Comparison of ENCODE assay signal across 8 cellular contexts in the genomic region with DNA sequence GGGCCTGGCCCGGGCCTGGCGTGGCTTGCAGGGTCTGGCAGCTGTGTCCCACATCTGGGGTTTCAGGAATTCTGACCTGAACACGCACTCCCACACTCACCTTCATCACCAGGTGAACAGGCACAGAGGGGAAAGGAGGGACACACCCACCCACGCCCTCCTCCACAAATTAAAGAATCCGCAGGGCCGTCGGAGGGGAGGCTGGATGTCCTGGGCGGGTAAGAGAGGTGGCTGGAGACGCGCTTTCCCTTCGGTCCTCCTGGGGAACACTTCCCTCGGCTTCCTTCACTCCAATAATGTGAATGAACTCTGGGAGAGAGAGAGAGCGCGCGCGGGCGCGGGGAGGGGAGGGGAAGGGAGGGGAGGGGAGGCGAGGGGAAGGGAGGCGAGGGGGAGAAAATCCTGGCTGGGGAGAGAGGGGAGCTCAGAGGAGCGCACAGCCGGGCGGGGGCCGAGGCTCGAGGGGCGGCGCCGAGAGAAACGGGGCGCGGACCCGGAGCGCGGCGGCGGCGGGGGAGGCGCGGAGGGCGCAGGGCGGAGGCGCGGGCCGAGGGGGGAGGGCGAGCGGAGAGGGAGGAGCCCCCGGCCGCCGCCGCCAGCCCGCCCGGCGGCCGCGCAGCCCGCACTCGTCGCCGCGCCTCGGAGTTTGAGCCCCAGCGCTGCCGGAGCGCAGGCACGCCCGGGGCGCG. TPM values are rescaled to one million over a fixed set of nuclear protein-coding genes. Genes with fewer than 3 reads are reported as not detected.
A peak's percentile ranks its signal among the peaks of the same experiment; 100 is the strongest.
DNase-seq lines count a peak whose midpoint lies in the region; ATAC-seq and TF ChIP-seq lines count a peak whose summit lies in the region.

Gene CACNG4 (plus strand): TSS at position 625 of the 689 bp plus-strand sequence. CDS start 205 bp downstream, outside the sequence.

- 1% methylated on average over 57 of the region's 68 CpGs for WGBS in HUES64

- intact Hi-C loops in breast epithelium (cut with DNase I; ENCODE audit: low total_unique reads): no loop called here

- TF ChIP-seq CTCF in AG04450 (IDR thresholded peaks at IDR 0.05; ENCODE audit: low read depth, low read length): no peak
- TF ChIP-seq CTCF in breast epithelium (IDR thresholded peaks at IDR 0.05): no peak

- H3K9ac ChIP-seq in HUES64 (ENCODE audit: low read depth, low read length) (peak within 1 kb of the TSS; percentile 64), muscle layer of colon (ENCODE audit: low read length) (no peak within 1 kb of the TSS)

- TF ChIP-seq POLR2A in breast epithelium (IDR thresholded peaks at IDR 0.05): no peak

- POLR2A ChIA-PET in AG04450 (lab: Yijun Ruan, JAX): no interaction called here

- DNase-seq in AG04450 (ENCODE audit: low read depth, low spot score) (no peak), breast epithelium (ENCODE audit: low spot score in 2 of 2) (no peak), NOMO-1 treated with DMSO at 0.1 percent for 48 hours (lab: John Stamatoyannopoulos, UW; ENCODE audit: unreplicated experiment) (no peak), glomerular visceral epithelial cell (ENCODE audit: extremely low spot score) (no peak)

- peaks cover 9% of the 10 kb centered on the region; the same call in 1 of the 2 replicates for H3K4me1 ChIP-seq in HUES64 (ENCODE audit: insufficient read depth, low read length)
- no peaks in the 10 kb centered on the region for H3K4me1 ChIP-seq in breast epithelium
- H3K4me1 ChIP-seq in muscle layer of colon (ENCODE audit: insufficient read depth, low read length): peaks cover 4% of the 10 kb centered on the region

- H3K4me3 ChIP-seq in AG04450 (ENCODE audit: low read depth, low read length) (peak within 1 kb of the TSS; percentile 51), HUES64 (ENCODE audit: low read length) (peak within 1 kb of the TSS; percentile 74), breast epithelium (peak within 1 kb of the TSS; percentile 29 to 75 (median 54)), muscle layer of colon (ENCODE audit: low read depth in 1 of 2, low read length in 2 of 2) (peak within 1 kb of the TSS; percentile 32 to 47)

- H3K27me3 ChIP-seq in AG04450 (ENCODE audit: control insufficient read depth, insufficient read depth, low read length) (peaks cover 69% of the 10 kb centered on the region), HUES64 (ENCODE audit: insufficient read depth, low read length) (peaks cover 61% of the 10 kb centered on the region), breast epithelium (peaks cover 3 to 38% of the 10 kb centered on the region in 2 donors), muscle layer of colon (ENCODE audit: control insufficient read depth in 1 of 2, insufficient read depth in 2 of 2, low read length in 2 of 2) (peaks cover 19 to 40% of the 10 kb centered on the region in 2 donors)

- ATAC-seq in HG02852 (IDR thresholded peaks at IDR 0.05; ENCODE audit: unreplicated experiment) (no peak), HG02759 (IDR thresholded peaks at IDR 0.05; ENCODE audit: unreplicated experiment) (no peak)

- H3K9me3 ChIP-seq in AG04450 (ENCODE audit: control insufficient read depth, insufficient read depth, low read length) (no peaks in the 10 kb centered on the region; the same call in 1 of the 2 replicates), HUES64 (ENCODE audit: insufficient read depth, low read depth, low read length) (no peaks in the 10 kb centered on the region), breast epithelium (no peaks in the 10 kb centered on the region), muscle layer of colon (ENCODE audit: low read length) (no peaks in the 10 kb centered on the region)

- CTCF ChIA-PET in AG04450 (lab: Charles Lee): no interaction called here

- H3K27ac ChIP-seq in AG04450 (ENCODE audit: low read depth, low read length): no peak within 1 kb of the TSS
- no peak within 1 kb of the TSS for H3K27ac ChIP-seq in HUES64 (ENCODE audit: low read depth, low read length)
- peak within 1 kb of the TSS; percentile 21 to 32 for H3K27ac ChIP-seq in breast epithelium
- H3K27ac ChIP-seq in muscle layer of colon (ENCODE audit: low read depth, low read length): no peak within 1 kb of the TSS

- H3K36me3 ChIP-seq in HUES64 (ENCODE audit: insufficient read depth, low read length) (no peaks in the 10 kb centered on the region), breast epithelium (no peaks in the 10 kb centered on the region), muscle layer of colon (ENCODE audit: insufficient read depth, low read length) (no peaks in the 10 kb centered on the region)

RNA-seq across cellular contexts. Expression of gene CACNG4, which starts in this region (rescaled TPM):
- 0.21 and 0.25 TPM in 2 replicates for polyA plus RNA-seq in AG04450 (2011; rRNA removed)
- 0.13 and 0.18 TPM in 2 replicates for polyA minus RNA-seq in AG04450 (2011; rRNA and poly(A)+ RNA removed)
- polyA plus RNA-seq in HUES64 (2013, experiment 1 of 2): 4.1 TPM
- 5.6 TPM for polyA plus RNA-seq in HUES64 (2013, experiment 2 of 2)
- 1 to 10 TPM in 2 of 3 donors, not detected in 1; 2.6 to 7.3 TPM for total RNA-seq in breast epithelium

Comparison
In these comparisons a context has a peak if more than half of its experiments do, and no peak if none do; other contexts are left out.
1. H3K27ac ChIP-seq: peak in breast epithelium (2 of 2); none in AG04450 (single experiment), HUES64 (single experiment) and muscle layer of colon (single experiment).
2. Peak in every context shown above with its lines, with median percentiles within 50 percentile points of each other: H3K4me3 ChIP-seq.